19 cellular contexts compared by ENCODE assay signal in the genomic region with DNA sequence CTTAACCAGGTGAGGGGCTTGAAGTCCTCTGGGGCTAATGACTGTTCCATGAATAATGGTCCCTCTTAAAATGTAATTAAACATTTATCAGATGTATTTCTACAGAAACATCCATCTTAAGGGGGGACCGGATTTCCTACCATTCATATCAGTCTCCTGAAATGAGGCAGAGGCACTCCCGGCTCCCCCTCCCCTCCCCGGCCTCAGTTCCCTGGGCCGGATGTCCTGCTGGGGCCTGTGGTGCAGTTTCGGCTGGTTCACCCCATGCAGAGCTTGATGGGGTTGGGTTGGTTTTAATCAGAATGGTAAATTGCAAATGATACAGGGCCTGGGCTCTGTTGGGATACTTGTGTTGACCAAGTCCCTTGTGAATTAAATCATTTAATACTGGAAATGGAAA.
"Had no signal": no experiment of that assay in that cellular context is flagged by ENCODE, and none has a peak within 500 bp of the region (broad histone marks: within the 10 kb centered on the region; RNA-seq: fewer than 3 reads in every experiment).

No MANE protein-coding gene starts in this region.

- H3K36me3 Mint-ChIP-seq: naive thymus-derived CD8-positive, alpha-beta T cell; stimulated activated memory B cell treated with anti-CD40 and anti-IgM and Interleukin-4, amounts not matched to agents 10 μg/mL and 1 μg/mL and 100 μg/mL, for 72 hours had no signal

- ATAC-seq: gastroesophageal sphincter; left lobe of liver; mucosa of descending colon; naive thymus-derived CD8-positive, alpha-beta T cell; psoas muscle; right lobe of liver; stimulated activated memory B cell treated with anti-CD40 and anti-IgM and Interleukin-4, amounts not matched to agents 10 μg/mL and 1 μg/mL and 100 μg/mL, for 72 hours had no signal

- H3K9me3 Mint-ChIP-seq: stimulated activated memory B cell treated with anti-CD40 and anti-IgM and Interleukin-4, amounts not matched to agents 10 μg/mL and 1 μg/mL and 100 μg/mL, for 72 hours had no signal

- DNase-seq: effector memory CD4-positive, alpha-beta T cell; esophagus squamous epithelium; foreskin fibroblast; glutamatergic neuron; islet precursor cell; mucosa of descending colon; naive thymus-derived CD8-positive, alpha-beta T cell; psoas muscle; retina; right lobe of liver; stimulated activated CD4-positive, alpha-beta T cell treated with anti-CD3 and anti-CD28 coated beads, Interleukin-4, amount 100 ng/mL, for 1 hour; stimulated activated CD8-positive, alpha-beta memory T cell treated with anti-CD3 and anti-CD28 coated beads, Interleukin-4, amount 100 ng/mL, for 48 hours; stomach; substantia nigra; transverse colon had no signal

- H3K27ac Mint-ChIP-seq: naive thymus-derived CD8-positive, alpha-beta T cell; stimulated activated memory B cell treated with anti-CD40 and anti-IgM and Interleukin-4, amounts not matched to agents 10 μg/mL and 1 μg/mL and 100 μg/mL, for 72 hours had no signal

- H3K4me3 Mint-ChIP-seq: naive thymus-derived CD8-positive, alpha-beta T cell; stimulated activated memory B cell treated with anti-CD40 and anti-IgM and Interleukin-4, amounts not matched to agents 10 μg/mL and 1 μg/mL and 100 μg/mL, for 72 hours had no signal

- FAIRE-seq: endometrium had no signal
